ENCODE assay signal across 16 cellular contexts in the genomic region with DNA sequence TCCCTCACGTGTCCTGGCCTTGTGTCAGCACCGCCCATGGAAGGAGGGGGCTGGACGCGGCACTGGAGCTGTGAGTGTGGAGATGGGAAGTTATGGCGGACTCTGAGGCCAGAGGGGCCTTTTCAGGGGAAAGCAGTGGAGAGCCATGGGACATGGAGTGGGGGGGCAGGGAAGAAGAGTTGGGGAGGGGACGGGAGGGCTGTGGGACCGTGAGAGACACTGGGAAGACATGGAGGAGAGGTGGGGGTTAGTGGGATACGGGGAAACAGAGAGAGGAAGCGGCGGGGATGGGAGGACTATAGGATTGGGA. TPM values are rescaled to one million over a fixed set of nuclear protein-coding genes. Genes with fewer than 3 reads are reported as not detected.
A peak's percentile ranks its signal among the peaks of the same experiment; 100 is the strongest.
DNase-seq lines count a peak whose midpoint lies in the region; ATAC-seq and TF ChIP-seq lines count a peak whose summit lies in the region.
"Had no signal": no experiment of that assay in that cellular context is flagged by ENCODE, and none has a peak within 500 bp of the region (broad histone marks: within the 10 kb centered on the region; RNA-seq: fewer than 3 reads in every experiment).

No MANE protein-coding gene starts in this region.

- H3K79me2 ChIP-seq in GM23248 (ENCODE audit: insufficient read depth) (no peaks in the 10 kb centered on the region), mammary epithelial cell (ENCODE audit: insufficient read depth, low read length) (no peaks in the 10 kb centered on the region)

- H3K4me2 ChIP-seq in GM23248 (ENCODE audit: unreplicated experiment) (no peak overlapping the region), mammary epithelial cell (ENCODE audit: insufficient read depth, low read depth, low read length) (no peak overlapping the region)

- no peaks in the 10 kb centered on the region for H3K9me2 ChIP-seq in GM23248 (ENCODE audit: insufficient read depth)

- DNase-seq in GM23248 (no peak), mammary epithelial cell (no peak), lung (ENCODE audit: low spot score) (no peak), hypothalamus (lab: John Stamatoyannopoulos, UW) (no peak), NCI-H1092 (lab: John Stamatoyannopoulos, UW) (no peak), WERI-Rb-1 (no peak)
- DNase-seq: activated effector memory CD4-positive, alpha-beta T cell treated with Interleukin-2 at 50 U/mL for 16 hours; KG1; NCI-H1417 treated with DMSO at 0.1 percent for 48 hours; NCI-H446; stimulated activated CD4-positive, alpha-beta T cell treated with anti-CD3 and anti-CD28 coated beads, Interleukin-2, amount 100 ng/mL, for 24 hours; SW 1271 had no signal

- H4K20me1 ChIP-seq in GM23248 (ENCODE audit: insufficient read depth) = no peaks in the 10 kb centered on the region
- no peaks in the 10 kb centered on the region for H4K20me1 ChIP-seq in mammary epithelial cell (ENCODE audit: insufficient read depth, low read length)

- peak overlapping the region; percentile 80 for H3K27ac ChIP-seq in GM23248
- no peak overlapping the region for H3K27ac ChIP-seq in mammary epithelial cell (ENCODE audit: insufficient read depth, low read depth, low read length)
- H3K27ac ChIP-seq in lung (ENCODE audit: low read depth in 1 of 2, low read length in 1 of 2) = peak overlapping the region; percentile 56 to 82
- H3K27ac ChIP-seq in stomach smooth muscle (ENCODE audit: low read length) = peak overlapping the region; percentile 11
- no peak overlapping the region for H3K27ac ChIP-seq in WERI-Rb-1

- H3K9ac ChIP-seq in GM23248 (peak overlapping the region; percentile 68), mammary epithelial cell (ENCODE audit: insufficient read depth, low read length) (no peak overlapping the region), stomach smooth muscle (ENCODE audit: low read length in 2 of 2) (no peak overlapping the region)

- intact Hi-C loops in mammary epithelial cell (cut with micrococcal nuclease) = loop anchor here (5.0 kb wide), 1 partner anchor 95 kb away; no protein-coding TSS in a partner anchor

- CTCF ChIA-PET in mammary epithelial cell (lab: Charles Lee; ENCODE audit: low non-redundant PET) = no interaction called here

- ATAC-seq in lung (ENCODE audit: insufficient read depth, low FRiP score) (no peak), GM18858 (IDR thresholded peaks at IDR 0.05; ENCODE audit: unreplicated experiment) (no peak)

- in situ Hi-C loops in GM23248 (cut with MboI) (no loop called here), mammary epithelial cell (cut with MboI; ENCODE audit: low sequenced_read_pairs in 2 of 2) (no loop called here)

- BruUV-seq in mammary epithelial cell (replicated peaks; lab: Mats Ljungman, UMichigan) = no TSS peak

- H2AFZ ChIP-seq in GM23248 = no peak overlapping the region
- H2AFZ ChIP-seq in mammary epithelial cell (ENCODE audit: low read depth, low read length) = peak overlapping the region; percentile 57
- H2AFZ ChIP-seq: GM23338 had no signal

- dilution Hi-C loops in mammary epithelial cell (cut with HindIII; ENCODE audit: low sequenced_read_pairs) = no loop called here

- H3K27me3 ChIP-seq in GM23248 (replicated peaks; ENCODE audit: insufficient read depth) (no peaks in the 10 kb centered on the region), mammary epithelial cell (ENCODE audit: insufficient read depth, low read length) (no peaks in the 10 kb centered on the region), lung (ENCODE audit: control insufficient read depth, insufficient read depth) (no peaks in the 10 kb centered on the region), stomach smooth muscle (ENCODE audit: control insufficient read depth in 1 of 2, insufficient read depth in 2 of 2, low read length in 2 of 2) (peaks cover 4 to 5% of the 10 kb centered on the region in 2 donors), WERI-Rb-1 (ENCODE audit: insufficient read depth, low read depth, severe bottlenecking) (no peaks in the 10 kb centered on the region)

- no peaks in the 10 kb centered on the region for H3K36me3 ChIP-seq in GM23248 (ENCODE audit: low read depth)
- no peaks in the 10 kb centered on the region for H3K36me3 ChIP-seq in mammary epithelial cell (ENCODE audit: insufficient read depth, low read length)
- no peaks in the 10 kb centered on the region for H3K36me3 ChIP-seq in lung (ENCODE audit: control insufficient read depth in 2 of 2, insufficient read depth in 2 of 2, low read length in 2 of 2)
- no peaks in the 10 kb centered on the region for H3K36me3 ChIP-seq in stomach smooth muscle (ENCODE audit: control insufficient read depth in 2 of 2, insufficient read depth in 2 of 2, low read length in 2 of 2)
- no peaks in the 10 kb centered on the region for H3K36me3 ChIP-seq in WERI-Rb-1

- TF ChIP-seq CTCF in mammary epithelial cell (conservative IDR thresholded peaks at IDR 0.05 in 1 of 2, IDR thresholded peaks at IDR 0.05 in 1 of 2; ENCODE audit: extremely low read depth in 1 of 2, insufficient read depth in 1 of 2, low read depth in 1 of 2, low read length in 2 of 2) = no peak
- no peak for TF ChIP-seq CTCF in lung (IDR thresholded peaks at IDR 0.05; ENCODE audit: control extremely low read depth, extremely low read depth)
- TF ChIP-seq CTCF in WERI-Rb-1 (IDR thresholded peaks at IDR 0.05; ENCODE audit: low read depth, low read length) = no peak

- 2 to 37% methylated on average over 5 to 10 of the region's 10 CpGs for WGBS in GM23248 (ENCODE audit: low coverage in 1 of 2, low lambda C conversion rate in 2 of 2, missing lambda C conversion rate in 2 of 2), 2 experiments
- no CpG with 5 or more reads among the region's 10 CpGs for WGBS in mammary epithelial cell (ENCODE audit: low coverage, missing lambda C conversion rate)
- 63 to 75% methylated on average over 8 to 10 of the region's 10 CpGs for WGBS in lung, 2 donors

- H3K4me3 ChIP-seq in GM23248 = no peak overlapping the region
- H3K4me3 ChIP-seq in mammary epithelial cell (replicated peaks in 1 of 3; ENCODE audit: insufficient read depth in 1 of 3, low read depth in 2 of 3, low read length in 3 of 3) = no peak overlapping the region
- no peak overlapping the region for H3K4me3 ChIP-seq in lung
- no peak overlapping the region for H3K4me3 ChIP-seq in stomach smooth muscle (ENCODE audit: low read length in 2 of 2)
- H3K4me3 ChIP-seq in WERI-Rb-1 (ENCODE audit: low read depth, low read length) = no peak overlapping the region
- H3K4me3 ChIP-seq: mucosa of descending colon had no signal

- peaks cover 46% of the 10 kb centered on the region for H3K4me1 ChIP-seq in GM23248 (ENCODE audit: insufficient read depth)
- peaks cover 22% of the 10 kb centered on the region for H3K4me1 ChIP-seq in mammary epithelial cell (ENCODE audit: insufficient read depth, low read length)
- H3K4me1 ChIP-seq in lung (ENCODE audit: control insufficient read depth in 2 of 2, insufficient read depth in 2 of 2, low read length in 2 of 2) = peaks cover 2 to 26% of the 10 kb centered on the region in 2 donors
- peaks cover 47% of the 10 kb centered on the region for H3K4me1 ChIP-seq in stomach smooth muscle (ENCODE audit: control insufficient read depth, insufficient read depth, low read length)

- peaks cover 10% of the 10 kb centered on the region; the same call in 1 of the 2 replicates for H3F3A ChIP-seq in GM23248 (ENCODE audit: insufficient read depth)

- no peaks in the 10 kb centered on the region for H3K9me3 ChIP-seq in GM23248 (ENCODE audit: low read depth)
- H3K9me3 ChIP-seq in mammary epithelial cell (replicated peaks; ENCODE audit: insufficient read depth, low read length) = no peaks in the 10 kb centered on the region
- no peaks in the 10 kb centered on the region for H3K9me3 ChIP-seq in lung (ENCODE audit: control insufficient read depth in 2 of 2, insufficient read depth in 1 of 2, low read length in 1 of 2)
- H3K9me3 ChIP-seq in stomach smooth muscle (ENCODE audit: control insufficient read depth in 2 of 2, low read length in 2 of 2) = no peaks in the 10 kb centered on the region
- no peaks in the 10 kb centered on the region for H3K9me3 ChIP-seq in WERI-Rb-1 (ENCODE audit: severe bottlenecking)
- H3K9me3 ChIP-seq: mucosa of descending colon had no signal

RNA-seq across cellular contexts. Expression of gene FBXO7, which starts 58.2 kb away (rescaled TPM):
- total RNA-seq in GM23248 (2014; rRNA removed; shearing (Covaris generic)) = 82.3 and 89.2 TPM in 2 replicates
- polyA plus RNA-seq in GM23248 (2016; fragmentation: Nextera tagmentation; extraction: Ambion mirVana) = 93.3 and 94.2 TPM in 2 replicates
- 10 to 100 TPM; 67.2 to 69.0 TPM for total RNA-seq in mammary epithelial cell
- 93.7 TPM for polyA plus RNA-seq in mammary epithelial cell
- polyA minus RNA-seq in mammary epithelial cell = 90.6 TPM
- total RNA-seq in lung = 100 to 1,000 TPM in 1 of 2 donors, 10 to 100 TPM in 1; 84.3 to 117 TPM
- polyA plus RNA-seq in lung = 10 to 100 TPM; 48.8 to 59.9 TPM

Comparison
In these comparisons a context has a peak if more than half of its experiments do, and no peak if none do; other contexts are left out.
1. H3K27ac ChIP-seq: peak in GM23248 (single experiment), lung (2 of 2) and stomach smooth muscle (single experiment); none in mammary epithelial cell (single experiment) and WERI-Rb-1 (single experiment).